ENCODE assay signal across 1 cellular context in genomic region chr17:56172517-56172982, GRCh38.
TF ChIP-seq lines count a peak whose summit lies in the region.

No MANE protein-coding gene starts in this region.

TF ChIP-seq in H1, 55 proteins besides CTCF, POLR2A, EP300 and RAD21 (continued from another document):
- TF ChIP-seq SAP30 (IDR thresholded peaks at IDR 0.05; ENCODE audit: insufficient read depth, insufficient replicate concordance, low read length): no peak
- no peak for TF ChIP-seq RFX5 (IDR thresholded peaks at IDR 0.05; ENCODE audit: borderline replicate concordance, low read depth, low read length)
- no peak for TF ChIP-seq HDAC2 (IDR thresholded peaks at IDR 0.05; ENCODE audit: borderline replicate concordance in 1 of 2, low read depth in 2 of 2, low read length in 2 of 2)
- TF ChIP-seq TCF12 (IDR thresholded peaks at IDR 0.05; ENCODE audit: low read depth, low read length): no peak
- no peak for TF ChIP-seq GABPA (IDR thresholded peaks at IDR 0.05; ENCODE audit: borderline replicate concordance, insufficient read depth, low read length)
- no peak for TF ChIP-seq GTF2F1 (IDR thresholded peaks at IDR 0.05; ENCODE audit: borderline replicate concordance, low read depth, low read length)
- no peak for TF ChIP-seq POLR2AphosphoS5 (IDR thresholded peaks at IDR 0.05; ENCODE audit: low read depth, low read length)
- TF ChIP-seq ZNF274 (IDR thresholded peaks at IDR 0.05; ENCODE audit: borderline replicate concordance, extremely low read depth, low read length): no peak
- no peak for TF ChIP-seq E2F6 (IDR thresholded peaks at IDR 0.05)
- TF ChIP-seq CBX8 (IDR thresholded peaks at IDR 0.05; ENCODE audit: borderline replicate concordance, low read depth, low read length): no peak
- TF ChIP-seq SIX5 (IDR thresholded peaks at IDR 0.05; ENCODE audit: low read depth, low read length): no peak
- TF ChIP-seq SIN3A (conservative IDR thresholded peaks at IDR 0.05 in 1 of 2, IDR thresholded peaks at IDR 0.05 in 1 of 2; ENCODE audit: low read depth in 1 of 2, low read length in 2 of 2): no peak
- no peak for TF ChIP-seq CHD1 (IDR thresholded peaks at IDR 0.05; ENCODE audit: low read depth, low read length)
- TF ChIP-seq NRF1 (IDR thresholded peaks at IDR 0.05; ENCODE audit: low read depth, low read length): no peak
